Comparison of ENCODE assay signal across 26 cellular contexts in genomic region chr4:74190332-74190731, GRCh38.
"Had no signal": no experiment of that assay in that cellular context is flagged by ENCODE, and none has a peak within 500 bp of the region (broad histone marks: within the 10 kb centered on the region; RNA-seq: fewer than 3 reads in every experiment).

No MANE protein-coding gene starts in this region.

- H3K4me3 ChIP-seq: dorsolateral prefrontal cortex, esophagus muscularis mucosa, gastrocnemius medialis, psoas muscle, right lobe of liver, spleen, thoracic aorta, transverse colon, uterus had no signal

- H3K4me3 Mint-ChIP-seq: immature natural killer cell; naive thymus-derived CD4-positive, alpha-beta T cell; nephron progenitor cell; stimulated activated naive B cell treated with anti-CD40 and anti-IgM and Interleukin-4, amounts not matched to agents 10 μg/mL and 1 μg/mL and 100 μg/mL, for 72 hours; stimulated activated naive CD8-positive, alpha-beta T cell treated with anti-CD3 and anti-CD28 coated beads, Interleukin-15, amount 100 ng/mL, for 72 hours had no signal

- H3K36me3 Mint-ChIP-seq: immature natural killer cell had no signal

- DNase-seq: cortex of kidney; dorsolateral prefrontal cortex; effector memory CD4-positive, alpha-beta T cell; gastrocnemius medialis; glutamatergic neuron; immature natural killer cell; kidney; left cardiac atrium; left ventricle myocardium superior; mammary epithelial cell; naive thymus-derived CD4-positive, alpha-beta T cell; nephron progenitor cell; psoas muscle; retina; right lobe of liver; spleen; stimulated activated CD4-positive, alpha-beta T cell treated with anti-CD3 and anti-CD28 coated beads, Interleukin-2, amount 100 ng/mL, for 24 hours; stimulated activated CD4-positive, alpha-beta T cell treated with anti-CD3 and anti-CD28 coated beads, Interleukin-4, amount 100 ng/mL, for 4 hours; stimulated activated naive B cell treated with anti-CD40 and anti-IgM and Interleukin-4, amounts not matched to agents 10 μg/mL and 1 μg/mL and 100 μg/mL, for 72 hours; stimulated activated naive CD8-positive, alpha-beta T cell treated with anti-CD3 and anti-CD28 coated beads, Interleukin-15, amount 100 ng/mL, for 72 hours; transverse colon; uterus had no signal

- FAIRE-seq: endometrium, kidney had no signal

- H3K79me2 ChIP-seq: parathyroid adenoma had no signal

- H3K4me1 ChIP-seq: esophagus muscularis mucosa, gastrocnemius medialis, parathyroid adenoma, psoas muscle, right lobe of liver, spleen, transverse colon, uterus had no signal

- ATAC-seq: gastrocnemius medialis; left cardiac atrium; left ventricle myocardium superior; naive thymus-derived CD4-positive, alpha-beta T cell; psoas muscle; stimulated activated naive B cell treated with anti-CD40 and anti-IgM and Interleukin-4, amounts not matched to agents 10 μg/mL and 1 μg/mL and 100 μg/mL, for 72 hours; stimulated activated naive CD8-positive, alpha-beta T cell treated with anti-CD3 and anti-CD28 coated beads, Interleukin-15, amount 100 ng/mL, for 72 hours had no signal

- H3K9ac ChIP-seq: parathyroid adenoma had no signal

- H3K27me3 Mint-ChIP-seq: stimulated activated naive B cell treated with anti-CD40 and anti-IgM and Interleukin-4, amounts not matched to agents 10 μg/mL and 1 μg/mL and 100 μg/mL, for 72 hours; stimulated activated naive CD8-positive, alpha-beta T cell treated with anti-CD3 and anti-CD28 coated beads, Interleukin-15, amount 100 ng/mL, for 72 hours had no signal

- H2AFZ ChIP-seq: parathyroid adenoma had no signal

- H3K9me3 Mint-ChIP-seq: immature natural killer cell; nephron progenitor cell; stimulated activated naive B cell treated with anti-CD40 and anti-IgM and Interleukin-4, amounts not matched to agents 10 μg/mL and 1 μg/mL and 100 μg/mL, for 72 hours; stimulated activated naive CD8-positive, alpha-beta T cell treated with anti-CD3 and anti-CD28 coated beads, Interleukin-15, amount 100 ng/mL, for 72 hours had no signal

- H3K9me3 ChIP-seq: esophagus muscularis mucosa, gastrocnemius medialis, right lobe of liver, spleen, thoracic aorta, transverse colon, uterus had no signal

- H3K4me1 Mint-ChIP-seq: immature natural killer cell; nephron progenitor cell; stimulated activated naive B cell treated with anti-CD40 and anti-IgM and Interleukin-4, amounts not matched to agents 10 μg/mL and 1 μg/mL and 100 μg/mL, for 72 hours; stimulated activated naive CD8-positive, alpha-beta T cell treated with anti-CD3 and anti-CD28 coated beads, Interleukin-15, amount 100 ng/mL, for 72 hours had no signal

- H3K27me3 ChIP-seq: dorsolateral prefrontal cortex, esophagus muscularis mucosa, gastrocnemius medialis, right lobe of liver, spleen, transverse colon, uterus had no signal

- H3K27ac Mint-ChIP-seq: immature natural killer cell; naive thymus-derived CD4-positive, alpha-beta T cell; nephron progenitor cell; stimulated activated naive B cell treated with anti-CD40 and anti-IgM and Interleukin-4, amounts not matched to agents 10 μg/mL and 1 μg/mL and 100 μg/mL, for 72 hours; stimulated activated naive CD8-positive, alpha-beta T cell treated with anti-CD3 and anti-CD28 coated beads, Interleukin-15, amount 100 ng/mL, for 72 hours had no signal

- H3K27ac ChIP-seq: dorsolateral prefrontal cortex, esophagus muscularis mucosa, gastrocnemius medialis, parathyroid adenoma, psoas muscle, right lobe of liver, spleen, thoracic aorta, transverse colon, uterus had no signal

- H3K36me3 ChIP-seq: esophagus muscularis mucosa, gastrocnemius medialis, right lobe of liver, spleen, thoracic aorta, transverse colon, uterus had no signal
